In genomic region chr6:148954934-148955915, GRCh38 we compare ENCODE assay signal across 1 cellular context.
TF ChIP-seq lines count a peak whose summit lies in the region.

No MANE protein-coding gene starts in this region.

TF ChIP-seq in IMR-90, 13 proteins besides CTCF, POLR2A, EP300 and RAD21:
- TF ChIP-seq CEBPB (IDR thresholded peaks at IDR 0.05; ENCODE audit: low read depth, low read length): peak; percentile 58
- TF ChIP-seq CHD1 (IDR thresholded peaks at IDR 0.05; ENCODE audit: low read depth, low read length): no peak
